Comparison of ENCODE assay signal across 8 cellular contexts in genomic region chr1:15848143-15848928, GRCh38. TPM values are rescaled to one million over a fixed set of nuclear protein-coding genes. Genes with fewer than 3 reads are reported as not detected.
A peak's percentile ranks its signal among the peaks of the same experiment; 100 is the strongest.
DNase-seq lines count a peak whose midpoint lies in the region; ATAC-seq, FAIRE-seq and TF ChIP-seq lines count a peak whose summit lies in the region.

No MANE protein-coding gene starts in this region.

- peak overlapping the region; percentile 97 to 98 (median 97) for H3K4me3 Mint-ChIP-seq in T-cell

- H3K4me2 ChIP-seq in GM12878 (ENCODE audit: control insufficient read depth, insufficient read depth) (peak overlapping the region; percentile 46; the same call in 1 of the 2 replicates), smooth muscle cell (peak overlapping the region; percentile 90)

- H3K4me1 Mint-ChIP-seq in T-cell: peaks cover 53 to 59% (median 58%) of the 10 kb centered on the region in 3 donors

- WGBS in GM12878 (ENCODE audit: insufficient coverage, insufficient replicate concordance, low lambda C conversion rate, missing lambda C conversion rate): under 1% methylated on average over 97 of the region's 104 CpGs
- WGBS in smooth muscle cell (ENCODE audit: low lambda C conversion rate): 1% methylated on average over 91 of the region's 104 CpGs

- SMC1A ChIA-PET in GM12878 (lab: Charles Lee; ENCODE audit: uncharacterized antibody, unreplicated experiment): interaction anchor here (0.9 to 5.2 kb wide), 9 partner anchors 11 to 159 kb away, joined by 3 to 27 read pairs (median 6); partner anchors contain the start of gene ZBTB17

- H4K20me1 ChIP-seq in GM12878 (ENCODE audit: control insufficient read depth, insufficient read depth) (no peaks in the 10 kb centered on the region), smooth muscle cell (ENCODE audit: low read depth) (peaks cover 17% of the 10 kb centered on the region)

- no peak for FAIRE-seq in GM12878 (lab: Jason Lieb, UNC)

- peak overlapping the region; percentile 88 for H3K9ac ChIP-seq in GM12878 (ENCODE audit: control insufficient read depth, insufficient read depth, low read length)
- H3K9ac ChIP-seq in iPS-20b (ENCODE audit: low read depth, low read length): peak overlapping the region; percentile 97
- H3K9ac ChIP-seq in smooth muscle cell (ENCODE audit: low read depth): peak overlapping the region; percentile 90

- RAD21 ChIA-PET in GM12878 (lab: Charles Lee; ENCODE audit: unreplicated experiment): interaction anchor here (0.9 to 6.2 kb wide), 11 partner anchors 10 to 156 kb away, joined by 3 to 55 read pairs (median 5); partner anchors contain the start of genes SRARP and ZBTB17

- in situ Hi-C loops in GM12878 (cut with MboI): no loop called here

- intact Hi-C loops in GM12878 (cut with micrococcal nuclease; ENCODE audit: unreplicated experiment): loop anchor here (5.0 to 10.0 kb wide), 3 partner anchors 119 to 519 kb away; partner anchors contain the start of genes CASP9, DNAJC16 and SZRD1

- H3K9me3 Mint-ChIP-seq in T-cell: no peaks in the 10 kb centered on the region

- H3K4me1 ChIP-seq in GM12878 (ENCODE audit: control insufficient read depth, insufficient read depth, low read length): peaks cover 4% of the 10 kb centered on the region
- peaks cover 16% of the 10 kb centered on the region for H3K4me1 ChIP-seq in iPS-20b (ENCODE audit: insufficient read depth, low read length)
- peaks cover 27% of the 10 kb centered on the region for H3K4me1 ChIP-seq in smooth muscle cell (ENCODE audit: low read depth)

- ATAC-seq in HG03175 (IDR thresholded peaks at IDR 0.05; ENCODE audit: unreplicated experiment): peak; percentile 15
- peak; percentile 17 to 34 (median 30) for ATAC-seq in T-cell (replicated peaks in 1 of 4)
- ATAC-seq in GM12878: peak; percentile 4; the same call in 2 of the 3 replicates

- H3K27me3 Mint-ChIP-seq in T-cell: no peaks in the 10 kb centered on the region

- peaks cover 77% of the 10 kb centered on the region for H3K79me2 ChIP-seq in GM12878 (ENCODE audit: control insufficient read depth, insufficient read depth, low read length)
- H3K79me2 ChIP-seq in smooth muscle cell (ENCODE audit: low read depth): peaks cover 52% of the 10 kb centered on the region

- no TSS peak for BruUV-seq in GM12878 (replicated peaks; lab: Mats Ljungman, UMichigan)

- peaks cover 3% of the 10 kb centered on the region for H3F3A ChIP-seq in smooth muscle cell (ENCODE audit: low read depth)

- H3K4me3 ChIP-seq in GM12878: peak overlapping the region; percentile 94
- H3K4me3 ChIP-seq in iPS-20b (ENCODE audit: low read length): peak overlapping the region; percentile 91
- H3K4me3 ChIP-seq in smooth muscle cell: peak overlapping the region; percentile 80

- H2AFZ ChIP-seq in GM12878 (ENCODE audit: control insufficient read depth, low read depth, low read length) (peak overlapping the region; percentile 58), smooth muscle cell (ENCODE audit: low read depth) (no peak overlapping the region)

- H3K36me3 Mint-ChIP-seq in T-cell: no peaks in the 10 kb centered on the region

- TF ChIP-seq CTCF in GM12878 (IDR thresholded peaks at IDR 0.05 in 2 of 3, conservative IDR thresholded peaks at IDR 0.05 in 1 of 3; ENCODE audit: control insufficient read depth in 2 of 3, extremely low read depth in 1 of 3, insufficient read depth in 1 of 3, low read depth in 3 of 3, low read length in 3 of 3) (no peak), smooth muscle cell (IDR thresholded peaks at IDR 0.05; ENCODE audit: borderline replicate concordance, insufficient read depth, poor library complexity, severe bottlenecking) (no peak)

- TF ChIP-seq EP300 in GM12878 (IDR thresholded peaks at IDR 0.05; ENCODE audit: borderline replicate concordance in 1 of 2, control insufficient read depth in 1 of 2, low read depth in 2 of 2, low read length in 2 of 2): no peak

- CTCF ChIA-PET in T-cell (lab: Charles Lee) (interaction anchor here (0.7 to 4.1 kb wide), 7 partner anchors 10 to 54 kb away, joined by 3 to 35 read pairs (median 4); no protein-coding TSS in a partner anchor), GM12878 (lab: Yijun Ruan, JAX) (interaction anchor here (1.6 kb wide), 1 partner anchor 33 kb away, joined by 5 read pairs; no protein-coding TSS in a partner anchor)

- H3K9me3 ChIP-seq in GM12878 (replicated peaks; ENCODE audit: control insufficient read depth, insufficient read depth, low read length) (no peaks in the 10 kb centered on the region), iPS-20b (ENCODE audit: insufficient read depth, low read depth, low read length) (no peaks in the 10 kb centered on the region), smooth muscle cell (replicated peaks; ENCODE audit: low read depth) (no peaks in the 10 kb centered on the region)

- peak overlapping the region; percentile 86 for H3K27ac ChIP-seq in GM12878 (ENCODE audit: control insufficient read depth, insufficient read depth)
- H3K27ac ChIP-seq in iPS-20b (ENCODE audit: low read length): no peak overlapping the region
- peak overlapping the region; percentile 97 for H3K27ac ChIP-seq in smooth muscle cell (ENCODE audit: low read depth)

- H3K27ac Mint-ChIP-seq in T-cell: peak overlapping the region; percentile 96

- DNase-seq in NCI-H146 (lab: John Stamatoyannopoulos, UW) (peak; percentile 32), NCI-H146 treated with DMSO at 0.1 percent for 48 hours (lab: John Stamatoyannopoulos, UW; ENCODE audit: unreplicated experiment) (no peak), T-cell (peak in 27 of 34 experiments; percentile 8 to 57 (median 29)), GM12878 (ENCODE audit: low read depth, low spot score) (no peak), smooth muscle cell (lab: John Stamatoyannopoulos, UW; ENCODE audit: unreplicated experiment) (peak; percentile 55), NCI-H774 (lab: John Stamatoyannopoulos, UW) (no peak)

- no peak; the same call in none of the 2 replicates for TF ChIP-seq POLR2A in GM12878 (IDR thresholded peaks at IDR 0.05; ENCODE audit: low read depth, low read length)

- H3K27me3 ChIP-seq in GM12878 (replicated peaks in 1 of 2; ENCODE audit: control insufficient read depth in 2 of 2, insufficient read depth in 2 of 2, low read length in 1 of 2) (no peaks in the 10 kb centered on the region), iPS-20b (ENCODE audit: insufficient read depth, low read length) (no peaks in the 10 kb centered on the region; the same call in 1 of the 2 replicates), smooth muscle cell (ENCODE audit: low read depth) (no peaks in the 10 kb centered on the region)

- H3K36me3 ChIP-seq in GM12878 (ENCODE audit: control insufficient read depth in 2 of 2, insufficient read depth in 2 of 2, low read length in 1 of 2) (no peaks in the 10 kb centered on the region), iPS-20b (ENCODE audit: insufficient read depth, low read depth, low read length) (no peaks in the 10 kb centered on the region), smooth muscle cell (ENCODE audit: low read depth) (no peaks in the 10 kb centered on the region)

- no peak for TF ChIP-seq RAD21 in GM12878 (IDR thresholded peaks at IDR 0.05; ENCODE audit: insufficient read depth, low read depth, low read length)

- POLR2A ChIA-PET in T-cell (lab: Charles Lee) (interaction anchor here (0.6 to 4.1 kb wide), 8 partner anchors 12 to 517 kb away, joined by 4 to 85 read pairs (median 6); no protein-coding TSS in a partner anchor), GM12878 (lab: Charles Lee) (interaction anchor here (0.7 to 6.1 kb wide), 10 partner anchors 9 to 127 kb away, joined by 3 to 75 read pairs (median 4); partner anchors contain the start of gene ZBTB17)

RNA-seq across cellular contexts. Expression of gene SPEN, which starts 0.8 kb away (rescaled TPM):
- total RNA-seq in T-cell (10 to 100 TPM; 69.9 to 81.1 (median 72.1) TPM), GM12878 (2014; rRNA removed) (18.9 and 20.9 TPM in 2 replicates), GM12878 (2014; rRNA removed; fragmentation: Illumina TruSeq; extraction: Trizol) (16.5 and 18.2 TPM in 2 replicates), GM12878 (2021) (57.5 and 58.7 TPM in 2 replicates), smooth muscle cell (24.9 and 28.7 TPM in 2 replicates)
- 170 and 175 TPM in 2 replicates for total RNA-seq in GM12878 (2013; cell fraction: nucleolus; rRNA removed)
- polyA plus RNA-seq in GM12878 (2011; ENCODE audit: low read depth): 13.6 TPM
- polyA plus RNA-seq in GM12878 (2011; rRNA removed) (6.1 and 6.7 TPM in 2 replicates), GM12878 (2014; fragmentation: Illumina TruSeq; extraction: Trizol) (45.0 and 58.7 TPM in 2 replicates), GM12878 (2014; fragmentation: Nextera tagmentation; extraction: Ambion mirVana) (10 to 100 TPM in 1 of 2 experiments, 1 to 10 TPM in 1; 5.2 to 12.9 TPM), GM12878 (2014; rRNA removed) (28.4 and 34.9 TPM in 2 replicates), GM12878 (2016; fragmentation: Nextera tagmentation; extraction: Ambion mirVana) (10 to 100 TPM; 21.3 to 36.2 TPM), smooth muscle cell (10.6 and 20.0 TPM in 2 replicates)
- polyA plus RNA-seq in GM12878 (2011; cell fraction: cytosol; rRNA removed): 8.3 and 12.2 TPM in 2 replicates
- polyA plus RNA-seq in GM12878 (2011; cell fraction: nucleus; rRNA removed): 27.8 and 41.7 TPM in 2 replicates
- 34.0 and 40.1 TPM in 2 replicates for polyA plus RNA-seq in GM12878 (2012)
- 29.4 and 33.6 TPM in 2 replicates for polyA minus RNA-seq in GM12878 (2011; rRNA and poly(A)+ RNA removed)
- 21.8 and 24.4 TPM in 2 replicates for polyA minus RNA-seq in GM12878 (2011; cell fraction: cytosol; rRNA and poly(A)+ RNA removed)
- 18.4 and 37.1 TPM in 2 replicates for polyA minus RNA-seq in GM12878 (2011; cell fraction: nucleus; rRNA and poly(A)+ RNA removed)

RNA-seq across cellular contexts. Expression of gene UQCRHL, which starts 40.9 kb away (rescaled TPM):
- total RNA-seq in T-cell: 1 to 10 TPM in 3 of 5 donors, under 1 TPM in 2; 0.68 to 1.3 (median 1.1) TPM
- total RNA-seq in GM12878 (2013; cell fraction: nucleolus; rRNA removed): 0.49 and 0.84 TPM in 2 replicates
- total RNA-seq in GM12878 (2014; rRNA removed): 7.7 and 9.8 TPM in 2 replicates
- 5.9 TPM in 2 replicates for total RNA-seq in GM12878 (2014; rRNA removed; fragmentation: Illumina TruSeq; extraction: Trizol)
- total RNA-seq in GM12878 (2021): 1.4 and 2.0 TPM in 2 replicates
- 3.0 TPM for polyA plus RNA-seq in GM12878 (2011; ENCODE audit: low read depth)
- 17.3 and 49.9 TPM in 2 replicates for polyA plus RNA-seq in GM12878 (2011; rRNA removed)
- polyA plus RNA-seq in GM12878 (2011; cell fraction: cytosol; rRNA removed): 3.8 and 3.9 TPM in 2 replicates
- polyA plus RNA-seq in GM12878 (2011; cell fraction: nucleus; rRNA removed): 1.8 and 1.9 TPM in 2 replicates
- polyA plus RNA-seq in GM12878 (2012): 4.4 and 6.2 TPM in 2 replicates
- 3.3 and 5.4 TPM in 2 replicates for polyA plus RNA-seq in GM12878 (2014; fragmentation: Illumina TruSeq; extraction: Trizol)
- polyA plus RNA-seq in GM12878 (2014; fragmentation: Nextera tagmentation; extraction: Ambion mirVana): 1 to 10 TPM; 6.7 to 7.5 TPM
- 5.6 and 9.5 TPM in 2 replicates for polyA plus RNA-seq in GM12878 (2014; rRNA removed)
- polyA plus RNA-seq in GM12878 (2016; fragmentation: Nextera tagmentation; extraction: Ambion mirVana): 1 to 10 TPM; 1.9 to 2.3 TPM
- polyA minus RNA-seq in GM12878 (2011; rRNA and poly(A)+ RNA removed): 1.2 and 1.3 TPM in 2 replicates
- 3.8 and 4.1 TPM in 2 replicates for polyA minus RNA-seq in GM12878 (2011; cell fraction: cytosol; rRNA and poly(A)+ RNA removed)
- 0.12 and 0.19 TPM in 2 replicates for polyA minus RNA-seq in GM12878 (2011; cell fraction: nucleus; rRNA and poly(A)+ RNA removed)
- 3.9 and 4.4 TPM in 2 replicates for total RNA-seq in smooth muscle cell
- 1.1 and 1.6 TPM in 2 replicates for polyA plus RNA-seq in smooth muscle cell

Comparison
In these comparisons a context has a peak if more than half of its experiments do, and no peak if none do; other contexts are left out.
1. DNase-seq: peak in NCI-H146 (single experiment), T-cell (27 of 34) and smooth muscle cell (single experiment); none in NCI-H146 treated with DMSO at 0.1 percent for 48 hours (single experiment), GM12878 (single experiment) and NCI-H774 (single experiment).
2. Peak in every context shown above with its lines, with median percentiles within 50 percentile points of each other: ATAC-seq, H3K4me3 ChIP-seq and H3K9ac ChIP-seq.